8 cellular contexts compared by ENCODE assay signal in genomic region chr3:38479431-38480092, GRCh38. TPM values are rescaled to one million over a fixed set of nuclear protein-coding genes. Genes with fewer than 3 reads are reported as not detected.
DNase-seq lines count a peak whose midpoint lies in the region; ATAC-seq, FAIRE-seq and TF ChIP-seq lines count a peak whose summit lies in the region.

No MANE protein-coding gene starts in this region.

- intact Hi-C loops in right cardiac atrium (cut with DNase I): loop anchor here (2.0 to 10.0 kb wide), 5 partner anchors 132 to 365 kb away; partner anchors contain the start of gene XYLB (in 4 of the 4)
- intact Hi-C loops in sigmoid colon (cut with DNase I): loop anchor here (2.0 to 10.0 kb wide), 2 partner anchors 133 to 365 kb away; partner anchors contain the start of gene XYLB

- H3K9me3 ChIP-seq in AG04450 (ENCODE audit: control insufficient read depth, insufficient read depth, low read length) (no peaks in the 10 kb centered on the region; the same call in 1 of the 2 replicates), astrocyte (ENCODE audit: insufficient read depth, low read depth, low read length) (no peaks in the 10 kb centered on the region), right cardiac atrium (ENCODE audit: control insufficient read depth, low read length) (no peaks in the 10 kb centered on the region), sigmoid colon (no peaks in the 10 kb centered on the region)

- WGBS in right cardiac atrium: 69% methylated on average over 10 of the region's 10 CpGs
- WGBS in sigmoid colon, 2 donors: 69 to 75% methylated on average over 10 of the region's 10 CpGs

- H3K27ac Mint-ChIP-seq in astrocyte (ENCODE audit: unreplicated experiment): no peak overlapping the region

- POLR2A ChIA-PET in AG04450 (lab: Yijun Ruan, JAX): no interaction called here

- peak; percentile 92 for FAIRE-seq in GM12892 (lab: Jason Lieb, UNC)
- FAIRE-seq in astrocyte (lab: Jason Lieb, UNC): no peak

- ATAC-seq in HG03565 (IDR thresholded peaks at IDR 0.05; ENCODE audit: unreplicated experiment) (peak; percentile 53), right cardiac atrium (peak; percentile 77 to 81)

- TF ChIP-seq CTCF in AG04450 (IDR thresholded peaks at IDR 0.05; ENCODE audit: low read depth, low read length) (peak; percentile 96), astrocyte (IDR thresholded peaks at IDR 0.05; ENCODE audit: insufficient read depth, low read depth, low read length) (peak; percentile 84), sigmoid colon (IDR thresholded peaks at IDR 0.05) (peak; percentile 47 to 84 (median 74))

- H3K4me3 ChIP-seq in AG04450 (ENCODE audit: low read depth, low read length): no peak overlapping the region
- H3K4me3 ChIP-seq in astrocyte (ENCODE audit: insufficient read depth, low read depth, low read length): no peak overlapping the region
- no peak overlapping the region for H3K4me3 ChIP-seq in right cardiac atrium (ENCODE audit: low read length)
- no peak overlapping the region for H3K4me3 ChIP-seq in sigmoid colon

- H3K36me3 Mint-ChIP-seq in astrocyte (ENCODE audit: low read depth, unreplicated experiment): peaks cover 13% of the 10 kb centered on the region

- TF ChIP-seq EP300 in sigmoid colon (IDR thresholded peaks at IDR 0.05): no peak

- no peaks in the 10 kb centered on the region for H3K4me1 Mint-ChIP-seq in astrocyte (ENCODE audit: low read depth, unreplicated experiment)

- no peak overlapping the region for H3K4me3 Mint-ChIP-seq in astrocyte (ENCODE audit: unreplicated experiment)

- no peak overlapping the region for H3K4me2 ChIP-seq in astrocyte (ENCODE audit: low read length)

- no peaks in the 10 kb centered on the region for H3K27me3 ChIP-seq in AG04450 (ENCODE audit: control insufficient read depth, insufficient read depth, low read length)
- H3K27me3 ChIP-seq in astrocyte (ENCODE audit: insufficient read depth, low read length): no peaks in the 10 kb centered on the region
- no peaks in the 10 kb centered on the region for H3K27me3 ChIP-seq in right cardiac atrium (ENCODE audit: control insufficient read depth, insufficient read depth)
- H3K27me3 ChIP-seq in sigmoid colon: no peaks in the 10 kb centered on the region

- H4K20me1 ChIP-seq in astrocyte (ENCODE audit: insufficient read depth, low read length): peaks cover 8% of the 10 kb centered on the region

- H3K9ac ChIP-seq in astrocyte (ENCODE audit: low read length): no peak overlapping the region

- CTCF ChIA-PET in AG04450 (lab: Charles Lee): interaction anchor here (0.5 to 6.5 kb wide), 28 partner anchors 9 to 698 kb away, joined by 3 to 117 read pairs (median 4); partner anchors contain the start of genes ACVR2B, EXOG and XYLB

- no peak overlapping the region for H2AFZ ChIP-seq in astrocyte (ENCODE audit: low read depth, low read length)

- H3K27ac ChIP-seq in AG04450 (ENCODE audit: low read depth, low read length): no peak overlapping the region
- no peak overlapping the region for H3K27ac ChIP-seq in astrocyte (ENCODE audit: low read depth, low read length)
- H3K27ac ChIP-seq in right cardiac atrium (ENCODE audit: low read length): no peak overlapping the region
- no peak overlapping the region for H3K27ac ChIP-seq in sigmoid colon

- no peaks in the 10 kb centered on the region for H3K9me3 Mint-ChIP-seq in astrocyte (ENCODE audit: unreplicated experiment)

- no peaks in the 10 kb centered on the region for H3K4me1 ChIP-seq in astrocyte (ENCODE audit: insufficient read depth, low read length)
- no peaks in the 10 kb centered on the region for H3K4me1 ChIP-seq in right cardiac atrium (ENCODE audit: control insufficient read depth, insufficient read depth, low read length)
- H3K4me1 ChIP-seq in sigmoid colon: no peaks in the 10 kb centered on the region

- TF ChIP-seq POLR2A in GM12892 (IDR thresholded peaks at IDR 0.05; ENCODE audit: low read depth, low read length): no peak
- TF ChIP-seq POLR2A in sigmoid colon (IDR thresholded peaks at IDR 0.05): no peak

- H3K79me2 ChIP-seq in astrocyte (ENCODE audit: insufficient read depth, low read length): no peaks in the 10 kb centered on the region

- H3K27me3 Mint-ChIP-seq in astrocyte (ENCODE audit: low read depth, unreplicated experiment): no peaks in the 10 kb centered on the region

- DNase-seq in AG04450 (ENCODE audit: low read depth, low spot score) (peak; percentile 37), GM12892 (ENCODE audit: insufficient read length) (peak; percentile 51), SK-N-DZ (ENCODE audit: low spot score) (peak; percentile 24), astrocyte (ENCODE audit: low read depth) (no peak), right cardiac atrium (peak; percentile 59 to 82 (median 79)), sigmoid colon (peak; percentile 83), KG1 (lab: John Stamatoyannopoulos, UW) (no peak)

- no peaks in the 10 kb centered on the region for H3K36me3 ChIP-seq in astrocyte (ENCODE audit: insufficient read depth, low read length)
- peaks cover 16 to 55% (median 33%) of the 10 kb centered on the region in 4 donors for H3K36me3 ChIP-seq in sigmoid colon

RNA-seq across cellular contexts. Expression of gene EXOG, which starts 16.6 kb away (rescaled TPM):
- polyA plus RNA-seq in AG04450 (2011; rRNA removed) (15.1 and 19.3 TPM in 2 replicates), right cardiac atrium (22.4 TPM), sigmoid colon (1 to 10 TPM; 2.4 to 7.8 (median 2.5) TPM)
- 9.3 and 9.8 TPM in 2 replicates for polyA minus RNA-seq in AG04450 (2011; rRNA and poly(A)+ RNA removed)
- 12.7 TPM for polyA plus RNA-seq in GM12892 (2012; ENCODE audit: missing spikeins)
- polyA plus RNA-seq in SK-N-DZ (2014; cell fraction: cytosol; rRNA removed): 11.2 and 17.1 TPM in 2 replicates
- 19.2 and 21.4 TPM in 2 replicates for polyA plus RNA-seq in SK-N-DZ (2014; cell fraction: nucleus; rRNA removed)
- total RNA-seq in astrocyte (11.5 and 12.0 TPM in 2 replicates), right cardiac atrium (10 to 100 TPM; 19.4 to 27.7 (median 24.6) TPM), sigmoid colon (10 to 100 TPM in 3 of 4 donors, 1 to 10 TPM in 1; 9.7 to 26.9 (median 12.8) TPM)

RNA-seq across cellular contexts. Expression of gene ACVR2B, which starts 25.9 kb away (rescaled TPM):
- polyA plus RNA-seq in AG04450 (2011; rRNA removed) (0.82 and 1.0 TPM in 2 replicates), right cardiac atrium (1.7 TPM), sigmoid colon (1 to 10 TPM in 1 of 3 donors, under 1 TPM in 2; 0.46 to 1.7 (median 0.60) TPM)
- 5.3 and 5.5 TPM in 2 replicates for polyA minus RNA-seq in AG04450 (2011; rRNA and poly(A)+ RNA removed)
- polyA plus RNA-seq in GM12892 (2012; ENCODE audit: missing spikeins): 2.4 TPM
- 16.8 and 18.0 TPM in 2 replicates for polyA plus RNA-seq in SK-N-DZ (2014; cell fraction: cytosol; rRNA removed)
- 10.3 and 11.3 TPM in 2 replicates for polyA plus RNA-seq in SK-N-DZ (2014; cell fraction: nucleus; rRNA removed)
- total RNA-seq in astrocyte (12.7 and 14.7 TPM in 2 replicates), right cardiac atrium (1 to 10 TPM; 5.0 to 6.2 (median 5.7) TPM), sigmoid colon (1 to 10 TPM; 4.8 to 9.1 (median 6.7) TPM)

Comparison
In these comparisons a context has a peak if more than half of its experiments do, and no peak if none do; other contexts are left out.
1. DNase-seq: peak in AG04450 (single experiment), GM12892 (single experiment), SK-N-DZ (single experiment), right cardiac atrium (3 of 3) and sigmoid colon (single experiment); none in astrocyte (single experiment) and KG1 (single experiment).
2. Peak in every context shown above with its lines, with median percentiles within 50 percentile points of each other: CTCF ChIP-seq.